23 cellular contexts compared by ENCODE assay signal in the genomic region with DNA sequence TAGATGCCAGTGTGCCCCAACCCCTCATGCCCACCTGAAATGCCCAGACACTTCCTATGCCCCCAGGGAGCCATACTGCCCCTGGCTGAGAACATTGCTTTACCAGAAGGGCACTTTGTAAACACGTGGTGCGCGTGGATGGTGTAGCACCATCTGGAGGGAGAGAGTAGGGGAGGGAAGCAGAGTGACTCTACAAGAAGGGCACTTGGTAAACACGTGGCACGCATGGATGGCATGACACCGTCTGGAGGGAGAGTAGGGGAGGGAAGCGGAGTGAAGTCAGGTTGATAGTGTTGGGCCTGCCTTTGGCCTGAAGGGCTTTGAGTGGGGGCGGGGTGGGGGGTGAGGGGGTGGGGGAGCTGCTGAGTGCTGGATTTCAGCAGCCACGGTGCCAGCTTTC.
DNase-seq lines count a peak whose midpoint lies in the region; ATAC-seq, FAIRE-seq and TF ChIP-seq lines count a peak whose summit lies in the region.
"Had no signal": no experiment of that assay in that cellular context is flagged by ENCODE, and none has a peak within 500 bp of the region (broad histone marks: within the 10 kb centered on the region; RNA-seq: fewer than 3 reads in every experiment).

No MANE protein-coding gene starts in this region.

- WGBS in HepG2 (ENCODE audit: low lambda C conversion rate): 35% methylated on average over 6 of the region's 9 CpGs
- WGBS in right lobe of liver (ENCODE audit: insufficient coverage, low coverage, low lambda C conversion rate, missing lambda C conversion rate): 80% methylated on average over 7 of the region's 9 CpGs

- CTCF ChIA-PET in HepG2 (lab: Yijun Ruan, JAX; ENCODE audit: low intra/inter-chr PET ratio, low total read pairs): no interaction called here
- CTCF ChIA-PET in activated CD8-positive, alpha-beta memory T cell treated with anti-CD3 and anti-CD28 coated beads, Interleukin-2, amount 10 ng/mL, durations not matched to agents 7 days and 5 days (lab: Charles Lee): no interaction called here

- no peak for ATAC-seq in HepG2
- ATAC-seq in right lobe of liver: no peak
- ATAC-seq in activated CD8-positive, alpha-beta memory T cell treated with anti-CD3 and anti-CD28 coated beads, Interleukin-2, amount 10 ng/mL, durations not matched to agents 7 days and 5 days: no peak
- ATAC-seq: GM12878; natural killer cell treated with Interleukin-12 subunit alpha and Interleukin-12 subunit beta and Interleukin-15 and Interleukin-18, amount 100 ng/mL, for 72 hours; WTC11 had no signal

- H2AFZ ChIP-seq in HepG2 (ENCODE audit: low read length): no peak overlapping the region

- no peaks in the 10 kb centered on the region for H3K36me3 ChIP-seq in HepG2 (replicated peaks in 1 of 2; ENCODE audit: control insufficient read depth in 1 of 2, insufficient read depth in 2 of 2, low read length in 2 of 2)
- H3K36me3 ChIP-seq in right lobe of liver: no peaks in the 10 kb centered on the region
- H3K36me3 ChIP-seq: heart right ventricle had no signal

- BruUV-seq in HepG2 (replicated peaks; lab: Mats Ljungman, UMichigan): no TSS peak

- DNase-seq in HepG2 (ENCODE audit: low spot score): no peak
- DNase-seq in right lobe of liver: no peak
- peak; percentile 60 for DNase-seq in NCI-H2029 (lab: John Stamatoyannopoulos, UW)
- peak; percentile 80 for DNase-seq in RPMI8226
- no peak for DNase-seq in activated CD8-positive, alpha-beta memory T cell treated with anti-CD3 and anti-CD28 coated beads, Interleukin-2, amount 10 ng/mL, durations not matched to agents 7 days and 5 days
- DNase-seq in retina: no peak
- no peak for DNase-seq in occipital lobe (lab: John Stamatoyannopoulos, UW)
- DNase-seq: activated CD8-positive, alpha-beta memory T cell treated with anti-CD3 and anti-CD28 coated beads, Interleukin-2, amount 50 U/mL, for 48 hours; activated effector memory CD4-positive, alpha-beta T cell treated with Interleukin-2 at 50 U/mL for 16 hours; activated naive CD8-positive, alpha-beta T cell treated with anti-CD3 and anti-CD28 coated beads, Interleukin-2, amount 10 ng/mL, durations not matched to agents 7 days and 5 days; dorsolateral prefrontal cortex; heart right ventricle; Kasumi-1; NCI-H226; posterior cingulate gyrus; stimulated activated CD8-positive, alpha-beta memory T cell treated with anti-CD3 and anti-CD28 coated beads, Interleukin-4, amount 100 ng/mL, for 48 hours; T1000 had no signal

- no peak overlapping the region for H3K9ac ChIP-seq in HepG2 (ENCODE audit: insufficient read depth, low read depth, low read length)

- H3K27me3 Mint-ChIP-seq in activated CD8-positive, alpha-beta memory T cell treated with anti-CD3 and anti-CD28 coated beads, Interleukin-2, amount 10 ng/mL, durations not matched to agents 7 days and 5 days: no peaks in the 10 kb centered on the region
- H3K27me3 Mint-ChIP-seq: activated naive CD8-positive, alpha-beta T cell treated with anti-CD3 and anti-CD28 coated beads, Interleukin-2, amount 10 ng/mL, durations not matched to agents 7 days and 5 days; natural killer cell treated with Interleukin-12 subunit alpha and Interleukin-12 subunit beta and Interleukin-15 and Interleukin-18, amount 100 ng/mL, for 72 hours had no signal

- POLR2A ChIA-PET in HepG2 (lab: Yijun Ruan, JAX): no interaction called here

- no peak for TF ChIP-seq EP300 in HepG2 (IDR thresholded peaks at IDR 0.05; ENCODE audit: low read depth in 2 of 2, low read length in 2 of 2)
- TF ChIP-seq EP300 in HepG2 (CRISPR knock-in tag; IDR thresholded peaks at IDR 0.05; ENCODE audit: borderline replicate concordance): no peak

- FAIRE-seq in HepG2 (lab: Jason Lieb, UNC): no peak
- FAIRE-seq: endothelial cell of umbilical vein, GM12878 had no signal

- no peaks in the 10 kb centered on the region for H3K36me3 Mint-ChIP-seq in activated CD8-positive, alpha-beta memory T cell treated with anti-CD3 and anti-CD28 coated beads, Interleukin-2, amount 10 ng/mL, durations not matched to agents 7 days and 5 days
- H3K36me3 Mint-ChIP-seq: activated naive CD8-positive, alpha-beta T cell treated with anti-CD3 and anti-CD28 coated beads, Interleukin-2, amount 10 ng/mL, durations not matched to agents 7 days and 5 days; CD14-positive monocyte; natural killer cell treated with Interleukin-12 subunit alpha and Interleukin-12 subunit beta and Interleukin-15 and Interleukin-18, amount 100 ng/mL, for 72 hours; WTC11 had no signal

- in situ Hi-C loops in HepG2 (cut with HindIII; ENCODE audit: extremely low pct_ligation_motif_present, low pct_unique_long_range_greater_than_20kb): no loop called here

- H3K4me3 ChIP-seq in HepG2 (replicated peaks in 1 of 3; ENCODE audit: insufficient read depth in 1 of 3, low read depth in 2 of 3, low read length in 3 of 3) (no peak overlapping the region), right lobe of liver (no peak overlapping the region)
- H3K4me3 ChIP-seq: dorsolateral prefrontal cortex, GM12878, heart right ventricle had no signal

- no peaks in the 10 kb centered on the region for H3K79me2 ChIP-seq in HepG2 (ENCODE audit: insufficient read depth, low read length)

- TF ChIP-seq RAD21 in HepG2 (CRISPR knock-in tag; IDR thresholded peaks at IDR 0.05): no peak

- intact Hi-C loops in HepG2 (cut with micrococcal nuclease; ENCODE audit: unreplicated experiment): no loop called here
- intact Hi-C loops in right lobe of liver (cut with DNase I): no loop called here

- H3K27ac Mint-ChIP-seq in activated CD8-positive, alpha-beta memory T cell treated with anti-CD3 and anti-CD28 coated beads, Interleukin-2, amount 10 ng/mL, durations not matched to agents 7 days and 5 days: no peak overlapping the region
- H3K27ac Mint-ChIP-seq: activated naive CD8-positive, alpha-beta T cell treated with anti-CD3 and anti-CD28 coated beads, Interleukin-2, amount 10 ng/mL, durations not matched to agents 7 days and 5 days; CD14-positive monocyte; natural killer cell treated with Interleukin-12 subunit alpha and Interleukin-12 subunit beta and Interleukin-15 and Interleukin-18, amount 100 ng/mL, for 72 hours; WTC11 had no signal

- H3K4me1 Mint-ChIP-seq in activated CD8-positive, alpha-beta memory T cell treated with anti-CD3 and anti-CD28 coated beads, Interleukin-2, amount 10 ng/mL, durations not matched to agents 7 days and 5 days: no peaks in the 10 kb centered on the region
- H3K4me1 Mint-ChIP-seq: activated naive CD8-positive, alpha-beta T cell treated with anti-CD3 and anti-CD28 coated beads, Interleukin-2, amount 10 ng/mL, durations not matched to agents 7 days and 5 days; CD14-positive monocyte; central memory CD8-positive, alpha-beta T cell; WTC11 had no signal

- H3K4me1 ChIP-seq in HepG2 (ENCODE audit: insufficient read depth, low read length): no peaks in the 10 kb centered on the region
- no peaks in the 10 kb centered on the region for H3K4me1 ChIP-seq in right lobe of liver
- H3K4me1 ChIP-seq: heart right ventricle had no signal

- no peak overlapping the region for H3K4me2 ChIP-seq in HepG2 (ENCODE audit: low read depth, low read length)

- no peaks in the 10 kb centered on the region for H3K9me3 Mint-ChIP-seq in activated CD8-positive, alpha-beta memory T cell treated with anti-CD3 and anti-CD28 coated beads, Interleukin-2, amount 10 ng/mL, durations not matched to agents 7 days and 5 days (ENCODE audit: low read depth)
- H3K9me3 Mint-ChIP-seq: activated naive CD8-positive, alpha-beta T cell treated with anti-CD3 and anti-CD28 coated beads, Interleukin-2, amount 10 ng/mL, durations not matched to agents 7 days and 5 days; CD14-positive monocyte; central memory CD8-positive, alpha-beta T cell; natural killer cell treated with Interleukin-12 subunit alpha and Interleukin-12 subunit beta and Interleukin-15 and Interleukin-18, amount 100 ng/mL, for 72 hours; WTC11 had no signal

- peaks cover 2 to 8% of the 10 kb centered on the region in 2 experiments; a peak in 2 of 5 replicates for H3K27me3 ChIP-seq in HepG2 (ENCODE audit: control insufficient read depth in 1 of 2, insufficient read depth in 2 of 2, low read length in 2 of 2)
- H3K27me3 ChIP-seq in right lobe of liver: no peaks in the 10 kb centered on the region
- H3K27me3 ChIP-seq: dorsolateral prefrontal cortex, heart right ventricle had no signal

- H3K27ac ChIP-seq in HepG2 (ENCODE audit: extremely low read length, insufficient read depth, low read length): no peak overlapping the region
- H3K27ac ChIP-seq in right lobe of liver: no peak overlapping the region
- H3K27ac ChIP-seq: dorsolateral prefrontal cortex, heart right ventricle had no signal

- TF ChIP-seq CTCF in HepG2 (CRISPR knock-in tag; IDR thresholded peaks at IDR 0.05) (no peak), right lobe of liver (IDR thresholded peaks at IDR 0.05) (no peak)

- no peak overlapping the region for H3K4me3 Mint-ChIP-seq in activated CD8-positive, alpha-beta memory T cell treated with anti-CD3 and anti-CD28 coated beads, Interleukin-2, amount 10 ng/mL, durations not matched to agents 7 days and 5 days
- H3K4me3 Mint-ChIP-seq: activated naive CD8-positive, alpha-beta T cell treated with anti-CD3 and anti-CD28 coated beads, Interleukin-2, amount 10 ng/mL, durations not matched to agents 7 days and 5 days; CD14-positive monocyte; central memory CD8-positive, alpha-beta T cell; natural killer cell treated with Interleukin-12 subunit alpha and Interleukin-12 subunit beta and Interleukin-15 and Interleukin-18, amount 100 ng/mL, for 72 hours; WTC11 had no signal

- H3K9me3 ChIP-seq in HepG2 (ENCODE audit: low read length) (no peaks in the 10 kb centered on the region), right lobe of liver (no peaks in the 10 kb centered on the region)
- H3K9me3 ChIP-seq: heart right ventricle had no signal

- TF ChIP-seq POLR2A in HepG2 (IDR thresholded peaks at IDR 0.05; ENCODE audit: insufficient read depth in 1 of 2, low read depth in 2 of 2, low read length in 2 of 2) (no peak), right lobe of liver (IDR thresholded peaks at IDR 0.05) (no peak)

- no peaks in the 10 kb centered on the region for H4K20me1 ChIP-seq in HepG2 (ENCODE audit: insufficient read depth, low read length)

TF ChIP-seq in HepG2, 621 proteins besides CTCF, POLR2A, EP300 and RAD21:
- TF ChIP-seq MYC (CRISPR knock-in tag; IDR thresholded peaks at IDR 0.05; ENCODE audit: borderline replicate concordance) (no peak), ZNF207 (IDR thresholded peaks at IDR 0.05; ENCODE audit: borderline replicate concordance) (no peak)
- TF ChIP-seq, protein P1, sequence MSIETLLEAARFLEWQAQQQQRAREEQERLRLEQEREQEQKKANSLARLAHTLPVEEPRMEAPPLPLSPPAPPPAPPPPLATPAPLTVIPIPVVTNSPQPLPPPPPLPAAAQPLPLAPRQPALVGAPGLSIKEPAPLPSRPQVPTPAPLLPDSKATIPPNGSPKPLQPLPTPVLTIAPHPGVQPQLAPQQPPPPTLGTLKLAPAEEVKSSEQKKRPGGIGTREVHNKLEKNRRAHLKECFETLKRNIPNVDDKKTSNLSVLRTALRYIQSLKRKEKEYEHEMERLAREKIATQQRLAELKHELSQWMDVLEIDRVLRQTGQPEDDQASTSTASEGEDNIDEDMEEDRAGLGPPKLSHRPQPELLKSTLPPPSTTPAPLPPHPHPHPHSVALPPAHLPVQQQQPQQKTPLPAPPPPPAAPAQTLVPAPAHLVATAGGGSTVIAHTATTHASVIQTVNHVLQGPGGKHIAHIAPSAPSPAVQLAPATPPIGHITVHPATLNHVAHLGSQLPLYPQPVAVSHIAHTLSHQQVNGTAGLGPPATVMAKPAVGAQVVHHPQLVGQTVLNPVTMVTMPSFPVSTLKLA (IDR thresholded peaks at IDR 0.05): peak; percentile 82

Comparison
In these comparisons a context has a peak if more than half of its experiments do, and no peak if none do; other contexts are left out.
1. DNase-seq: peak in NCI-H2029 (single experiment) and RPMI8226 (single experiment); none in HepG2 (single experiment), right lobe of liver (0 of 3), activated CD8-positive, alpha-beta memory T cell treated with anti-CD3 and anti-CD28 coated beads, Interleukin-2, amount 10 ng/mL, durations not matched to agents 7 days and 5 days (single experiment), retina (single experiment) and occipital lobe (single experiment).